In genomic region chr4:81519428-81519775, GRCh38 we compare ENCODE assay signal across 14 cellular contexts. TPM values are rescaled to one million over a fixed set of nuclear protein-coding genes. Genes with fewer than 3 reads are reported as not detected.
DNase-seq lines count a peak whose midpoint lies in the region; ATAC-seq and TF ChIP-seq lines count a peak whose summit lies in the region.
"Had no signal": no experiment of that assay in that cellular context is flagged by ENCODE, and none has a peak within 500 bp of the region (broad histone marks: within the 10 kb centered on the region; RNA-seq: fewer than 3 reads in every experiment).

No MANE protein-coding gene starts in this region.

- DNase-seq in left colon, result no peak
- no peak for DNase-seq in activated gamma-delta T cell treated with Interleukin-2 at 50 U/mL for 16 hours
- DNase-seq in pons (ENCODE audit: low spot score), result no peak
- no peak for DNase-seq in DMS153 treated with DMSO at 0.1 percent for 48 hours (lab: John Stamatoyannopoulos, UW; ENCODE audit: unreplicated experiment)
- no peak for DNase-seq in SIG-M5 treated with dmso at 0.1 percent for 504 hours (lab: John Stamatoyannopoulos, UW; ENCODE audit: unreplicated experiment)
- DNase-seq: CD8-positive, alpha-beta memory T cell; COR-L47; DMS79; GDM1; H9 had no signal

- H3K27ac ChIP-seq in HUES48 (ENCODE audit: low read depth, low read length) (peak overlapping the region; percentile 29), OCI-LY3 (ENCODE audit: low read length) (no peak overlapping the region)

- H3K4me3 ChIP-seq in HUES48 (ENCODE audit: low read depth, low read length) (no peak overlapping the region), OCI-LY3 (ENCODE audit: low read length) (no peak overlapping the region)
- H3K4me3 ChIP-seq: BLaER1 treated with 17β-estradiol and CSF1 and Interleukin-3, amounts not matched to agents 10 nM and 100 nM had no signal

- no peak for TF ChIP-seq CTCF in OCI-LY3 (IDR thresholded peaks at IDR 0.05; ENCODE audit: low read depth, low read length)

- H2AFZ ChIP-seq in OCI-LY3 (ENCODE audit: low read depth, low read length), result no peak overlapping the region

- H3K27me3 ChIP-seq in HUES48 (ENCODE audit: control insufficient read depth, insufficient read depth, low read length), result no peaks in the 10 kb centered on the region
- H3K27me3 ChIP-seq in OCI-LY3 (ENCODE audit: low read depth, low read length), result no peaks in the 10 kb centered on the region
- H3K27me3 ChIP-seq: BLaER1 treated with 17β-estradiol and CSF1 and Interleukin-3, amounts not matched to agents 10 nM and 100 nM had no signal

- H3K36me3 ChIP-seq in HUES48 (ENCODE audit: control insufficient read depth, insufficient read depth, low read length), result no peaks in the 10 kb centered on the region
- no peaks in the 10 kb centered on the region for H3K36me3 ChIP-seq in OCI-LY3 (replicated peaks; ENCODE audit: low read depth, low read length)
- H3K36me3 ChIP-seq: BLaER1 treated with 17β-estradiol and CSF1 and Interleukin-3, amounts not matched to agents 10 nM and 100 nM had no signal

- ATAC-seq in left colon, result peak; percentile 62

- intact Hi-C loops in left colon (cut with DNase I, micrococcal nuclease), result no loop called here

- H3K79me2 ChIP-seq in OCI-LY3 (ENCODE audit: low read length), result no peaks in the 10 kb centered on the region

- no peaks in the 10 kb centered on the region for H4K20me1 ChIP-seq in OCI-LY3 (ENCODE audit: insufficient read depth, low read length)
- H4K20me1 ChIP-seq: BLaER1 treated with 17β-estradiol and CSF1 and Interleukin-3, amounts not matched to agents 10 nM and 100 nM had no signal

- H3K4me1 ChIP-seq in HUES48 (ENCODE audit: control insufficient read depth, insufficient read depth, low read length), result peaks cover 24% of the 10 kb centered on the region
- peaks cover 30% of the 10 kb centered on the region for H3K4me1 ChIP-seq in OCI-LY3 (ENCODE audit: low read length)

- H3K4me2 ChIP-seq in OCI-LY3 (ENCODE audit: low read length), result peak overlapping the region; percentile 62; the same call in 1 of the 2 replicates

- H3K9me3 ChIP-seq in HUES48 (ENCODE audit: control insufficient read depth, insufficient read depth, low read length) (no peaks in the 10 kb centered on the region), OCI-LY3 (ENCODE audit: insufficient read depth, low read length) (no peaks in the 10 kb centered on the region)
- H3K9me3 ChIP-seq: BLaER1 treated with 17β-estradiol and CSF1 and Interleukin-3, amounts not matched to agents 10 nM and 100 nM had no signal

- no peak overlapping the region for H3K9ac ChIP-seq in HUES48 (ENCODE audit: low read depth, low read length)
- H3K9ac ChIP-seq in OCI-LY3 (ENCODE audit: low read length), result no peak overlapping the region
- H3K9ac ChIP-seq: BLaER1 treated with 17β-estradiol and CSF1 and Interleukin-3, amounts not matched to agents 10 nM and 100 nM had no signal

RNA-seq across cellular contexts. Expression of gene RASGEF1B, which starts 47.7 kb away (rescaled TPM):
- 10 to 100 TPM; 13.5 to 24.1 TPM for total RNA-seq in left colon
- total RNA-seq: A172 had no signal
